23 cellular contexts compared by ENCODE assay signal in the genomic region with DNA sequence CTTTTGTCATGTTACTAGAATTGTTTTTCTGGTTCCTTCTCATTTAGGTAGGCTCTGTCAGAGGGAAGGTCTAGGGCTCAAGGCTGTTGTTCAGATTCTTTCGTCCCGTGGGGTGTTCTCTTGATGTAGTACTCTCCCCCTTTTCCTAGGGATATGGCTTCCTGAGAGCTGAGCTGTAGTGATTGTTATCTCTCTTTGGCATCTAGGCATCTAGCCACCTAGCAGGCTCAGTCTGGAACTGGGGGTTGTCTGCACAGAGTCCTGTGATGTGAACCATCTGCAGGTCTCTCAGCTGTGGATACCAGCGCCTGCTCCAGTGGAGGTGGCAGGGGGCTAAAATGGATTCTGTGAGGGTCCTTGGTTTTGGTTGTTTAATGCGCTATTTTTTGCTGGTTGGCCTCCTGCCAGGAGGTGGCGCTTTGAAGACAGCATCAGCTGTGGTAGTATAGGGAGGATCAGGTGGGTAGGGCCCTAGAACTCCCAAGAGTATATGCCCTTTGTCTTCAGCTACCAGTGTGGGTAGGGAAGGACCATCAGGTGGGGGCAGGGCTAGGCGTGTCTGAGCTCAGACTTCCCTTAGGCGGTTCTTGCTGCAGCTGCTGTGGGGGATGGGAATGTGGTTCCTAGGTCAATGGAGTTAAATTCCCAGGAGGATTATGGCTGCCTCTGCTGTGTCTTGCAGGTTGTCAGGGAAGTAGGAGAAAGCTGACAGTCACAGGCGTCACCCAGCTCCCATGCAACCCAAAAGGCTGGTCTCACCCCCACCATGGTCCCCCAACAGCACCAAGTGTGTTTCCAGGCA.
DNase-seq lines count a peak whose midpoint lies in the region; ATAC-seq and TF ChIP-seq lines count a peak whose summit lies in the region.
"Had no signal": no experiment of that assay in that cellular context is flagged by ENCODE, and none has a peak within 500 bp of the region (broad histone marks: within the 10 kb centered on the region; RNA-seq: fewer than 3 reads in every experiment).

No MANE protein-coding gene starts in this region.

- no peaks in the 10 kb centered on the region; the same call in 1 of the 2 replicates for H3K9me3 ChIP-seq in HEK293 (ENCODE audit: control insufficient read depth, insufficient read depth, low read depth, low read length)
- no peaks in the 10 kb centered on the region for H3K9me3 ChIP-seq in SJCRH30 (replicated peaks)
- H3K9me3 ChIP-seq in smooth muscle cell (replicated peaks; ENCODE audit: low read depth), result no peaks in the 10 kb centered on the region
- H3K9me3 ChIP-seq: right atrium auricular region, tibial nerve had no signal

- CTCF ChIA-PET in HEK293 (lab: Yijun Ruan, JAX), result interaction anchor here (0.6 to 2.8 kb wide), 6 partner anchors 23 to 601 kb away, joined by 3 to 12 read pairs (median 3); no protein-coding TSS in a partner anchor

- no peaks in the 10 kb centered on the region for H4K20me1 ChIP-seq in smooth muscle cell (ENCODE audit: low read depth)

- no peaks in the 10 kb centered on the region for H3K9me3 Mint-ChIP-seq in glutamatergic neuron (ENCODE audit: unreplicated experiment)
- H3K9me3 Mint-ChIP-seq: activated naive CD8-positive, alpha-beta T cell treated with anti-CD3 and anti-CD28 coated beads, Interleukin-2, amount 10 ng/mL, durations not matched to agents 7 days and 5 days; dendritic cell treated with granulocyte-macrophage colony-stimulating factor and Interleukin-4, amounts not matched to agents 40 ng/mL and 50 ng/mL, for 4 days; stimulated activated naive B cell treated with anti-CD40 and anti-IgM and Interleukin-4, amounts not matched to agents 10 μg/mL and 1 μg/mL and 100 μg/mL, for 72 hours had no signal

- no peak overlapping the region for H3K9ac ChIP-seq in smooth muscle cell (ENCODE audit: low read depth)

- 77% methylated on average over 8 of the region's 8 CpGs for WGBS in smooth muscle cell (ENCODE audit: low lambda C conversion rate)

- no peaks in the 10 kb centered on the region for H3K36me3 Mint-ChIP-seq in glutamatergic neuron (ENCODE audit: unreplicated experiment)
- H3K36me3 Mint-ChIP-seq: activated naive CD8-positive, alpha-beta T cell treated with anti-CD3 and anti-CD28 coated beads, Interleukin-2, amount 10 ng/mL, durations not matched to agents 7 days and 5 days had no signal

- POLR2A ChIA-PET in HEK293 (lab: Yijun Ruan, JAX), result no interaction called here

- no peaks in the 10 kb centered on the region for H3F3A ChIP-seq in smooth muscle cell (ENCODE audit: low read depth)

- H3K4me2 ChIP-seq in smooth muscle cell, result no peak overlapping the region

- TF ChIP-seq CTCF in HEK293 (tag by site-specific recombination; IDR thresholded peaks at IDR 0.05) (no peak), glutamatergic neuron (IDR thresholded peaks at IDR 0.05; ENCODE audit: partially characterized antibody, unreplicated experiment) (no peak), smooth muscle cell (IDR thresholded peaks at IDR 0.05; ENCODE audit: borderline replicate concordance, insufficient read depth, poor library complexity, severe bottlenecking) (no peak)

- H3K4me1 ChIP-seq in HEK293 (ENCODE audit: control insufficient read depth, insufficient read depth, low read length), result no peaks in the 10 kb centered on the region
- H3K4me1 ChIP-seq in SJCRH30, result no peaks in the 10 kb centered on the region
- H3K4me1 ChIP-seq in smooth muscle cell (ENCODE audit: low read depth), result no peaks in the 10 kb centered on the region
- H3K4me1 ChIP-seq: right atrium auricular region, tibial nerve had no signal

- H3K36me3 ChIP-seq in HEK293 (ENCODE audit: control insufficient read depth in 2 of 2, insufficient read depth in 1 of 2, low read length in 2 of 2) (peaks cover 0 to 9% of the 10 kb centered on the region in 2 experiments; a peak in 2 of 3 replicates), SJCRH30 (no peaks in the 10 kb centered on the region), smooth muscle cell (ENCODE audit: low read depth) (no peaks in the 10 kb centered on the region)
- H3K36me3 ChIP-seq: right atrium auricular region, tibial nerve had no signal

- no peaks in the 10 kb centered on the region for H3K4me1 Mint-ChIP-seq in glutamatergic neuron (ENCODE audit: low read depth, unreplicated experiment)
- H3K4me1 Mint-ChIP-seq: activated naive CD8-positive, alpha-beta T cell treated with anti-CD3 and anti-CD28 coated beads, Interleukin-2, amount 10 ng/mL, durations not matched to agents 7 days and 5 days; stimulated activated naive B cell treated with anti-CD40 and anti-IgM and Interleukin-4, amounts not matched to agents 10 μg/mL and 1 μg/mL and 100 μg/mL, for 72 hours had no signal

- H3K27me3 Mint-ChIP-seq in glutamatergic neuron (ENCODE audit: unreplicated experiment), result peaks cover 3% of the 10 kb centered on the region
- H3K27me3 Mint-ChIP-seq: activated naive CD8-positive, alpha-beta T cell treated with anti-CD3 and anti-CD28 coated beads, Interleukin-2, amount 10 ng/mL, durations not matched to agents 7 days and 5 days; CD4-positive, CD25-positive, alpha-beta regulatory T cell; dendritic cell treated with granulocyte-macrophage colony-stimulating factor and Interleukin-4, amounts not matched to agents 40 ng/mL and 50 ng/mL, for 4 days; stimulated activated naive B cell treated with anti-CD40 and anti-IgM and Interleukin-4, amounts not matched to agents 10 μg/mL and 1 μg/mL and 100 μg/mL, for 72 hours had no signal

- H3K27ac Mint-ChIP-seq in glutamatergic neuron (ENCODE audit: unreplicated experiment), result no peak overlapping the region
- H3K27ac Mint-ChIP-seq: activated naive CD8-positive, alpha-beta T cell treated with anti-CD3 and anti-CD28 coated beads, Interleukin-2, amount 10 ng/mL, durations not matched to agents 7 days and 5 days; dendritic cell treated with granulocyte-macrophage colony-stimulating factor and Interleukin-4, amounts not matched to agents 40 ng/mL and 50 ng/mL, for 4 days had no signal

- H3K27me3 ChIP-seq in SJCRH30 (no peaks in the 10 kb centered on the region), smooth muscle cell (ENCODE audit: low read depth) (no peaks in the 10 kb centered on the region)
- H3K27me3 ChIP-seq: right atrium auricular region had no signal

- H3K79me2 ChIP-seq in smooth muscle cell (ENCODE audit: low read depth), result no peaks in the 10 kb centered on the region

- H3K4me3 ChIP-seq in HEK293 (ENCODE audit: low read depth, low read length) (no peak overlapping the region), SJCRH30 (no peak overlapping the region), smooth muscle cell (no peak overlapping the region)
- H3K4me3 ChIP-seq: right atrium auricular region, tibial nerve had no signal

- DNase-seq in NCI-H1417 (lab: John Stamatoyannopoulos, UW) (peak in 2 of 3 experiments; percentile 15 to 18), NCI-H1417 treated with DMSO at 0.1 percent for 48 hours (lab: John Stamatoyannopoulos, UW) (no peak), SJCRH30 (peak; percentile 47), glutamatergic neuron (peak; percentile 21), germinal center (ENCODE audit: low spot score) (no peak), smooth muscle cell (lab: John Stamatoyannopoulos, UW; ENCODE audit: unreplicated experiment) (no peak)
- DNase-seq: 8988T; activated naive CD8-positive, alpha-beta T cell treated with anti-CD3 and anti-CD28 coated beads, Interleukin-2, amount 10 ng/mL, durations not matched to agents 7 days and 5 days; CD4-positive, CD25-positive, alpha-beta regulatory T cell; DMS153; HCEC 1CT; Karpas-422; NCI-H187; nucleus accumbens; OCI-M1; stimulated activated naive B cell treated with anti-CD40 and anti-IgM and Interleukin-4, amounts not matched to agents 10 μg/mL and 1 μg/mL and 100 μg/mL, for 72 hours had no signal

- H3K4me3 Mint-ChIP-seq in glutamatergic neuron (ENCODE audit: unreplicated experiment), result no peak overlapping the region
- H3K4me3 Mint-ChIP-seq: activated naive CD8-positive, alpha-beta T cell treated with anti-CD3 and anti-CD28 coated beads, Interleukin-2, amount 10 ng/mL, durations not matched to agents 7 days and 5 days; CD4-positive, CD25-positive, alpha-beta regulatory T cell; dendritic cell treated with granulocyte-macrophage colony-stimulating factor and Interleukin-4, amounts not matched to agents 40 ng/mL and 50 ng/mL, for 4 days; stimulated activated naive B cell treated with anti-CD40 and anti-IgM and Interleukin-4, amounts not matched to agents 10 μg/mL and 1 μg/mL and 100 μg/mL, for 72 hours had no signal

- H2AFZ ChIP-seq in smooth muscle cell (ENCODE audit: low read depth), result no peak overlapping the region

- no peak for ATAC-seq in GM18867 (IDR thresholded peaks at IDR 0.05; ENCODE audit: unreplicated experiment)
- ATAC-seq: activated CD4-positive, CD25-positive, alpha-beta regulatory T cell treated with anti-CD3 and anti-CD28 coated beads, Interleukin-2, amount 50 U/mL, for 24 hours; left lobe of liver; stimulated activated naive B cell treated with anti-CD40 and anti-IgM and Interleukin-4, amounts not matched to agents 10 μg/mL and 1 μg/mL and 100 μg/mL, for 72 hours had no signal

- H3K27ac ChIP-seq in HEK293 (ENCODE audit: extremely low read depth, low read depth, low read length) (no peak overlapping the region), SJCRH30 (no peak overlapping the region), smooth muscle cell (ENCODE audit: low read depth) (no peak overlapping the region)
- H3K27ac ChIP-seq: right atrium auricular region, tibial nerve had no signal

TF ChIP-seq in HEK293, 187 proteins besides CTCF, POLR2A, EP300 and RAD21:
- TF ChIP-seq EGR2 (tag by site-specific recombination; IDR thresholded peaks at IDR 0.05; ENCODE audit: low read depth), result peak; percentile 21; the same call in 1 of the 2 replicates
- TF ChIP-seq ZNF548 (tag by site-specific recombination; IDR thresholded peaks at IDR 0.05), result no peak
- TF ChIP-seq ZNF792 (tag by site-specific recombination; IDR thresholded peaks at IDR 0.05), result no peak

Comparison
In these comparisons a context has a peak if more than half of its experiments do, and no peak if none do; other contexts are left out.
1. DNase-seq: peak in NCI-H1417 (2 of 3), SJCRH30 (2 of 2) and glutamatergic neuron (single experiment); none in NCI-H1417 treated with DMSO at 0.1 percent for 48 hours (single experiment), germinal center (single experiment) and smooth muscle cell (single experiment).